2 cellular contexts compared by ENCODE assay signal in the genomic region with DNA sequence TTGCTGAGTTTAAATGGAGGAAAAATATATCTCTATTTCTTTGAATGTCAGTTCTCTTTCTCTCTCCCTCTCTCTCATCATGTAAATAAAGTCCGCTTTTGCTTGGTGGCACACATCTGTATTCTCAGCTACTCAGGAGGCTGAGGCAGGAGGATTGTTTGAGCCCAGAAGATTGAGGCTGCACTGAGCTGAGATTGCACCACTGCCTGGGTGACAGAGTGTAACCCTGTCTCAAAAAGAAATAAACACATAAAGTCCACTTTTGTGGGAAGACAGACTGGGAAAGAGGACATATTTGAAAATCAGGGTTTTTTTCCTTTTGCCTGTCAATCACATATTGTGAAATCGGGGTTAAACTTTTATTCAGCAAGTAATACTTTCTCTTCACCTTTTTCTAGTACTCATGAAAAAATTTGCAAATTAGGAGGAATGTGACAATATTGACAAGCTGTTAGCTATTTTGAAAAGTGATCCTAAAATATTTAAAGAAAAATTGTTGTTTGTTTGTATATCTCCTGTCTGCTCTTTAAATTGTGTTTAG.
TF ChIP-seq lines count a peak whose summit lies in the region.

No MANE protein-coding gene starts in this region.

TF ChIP-seq in GM23338, 12 proteins besides CTCF, POLR2A, EP300 and RAD21 (continued from another document and continues in another):
- TF ChIP-seq, protein P1, sequence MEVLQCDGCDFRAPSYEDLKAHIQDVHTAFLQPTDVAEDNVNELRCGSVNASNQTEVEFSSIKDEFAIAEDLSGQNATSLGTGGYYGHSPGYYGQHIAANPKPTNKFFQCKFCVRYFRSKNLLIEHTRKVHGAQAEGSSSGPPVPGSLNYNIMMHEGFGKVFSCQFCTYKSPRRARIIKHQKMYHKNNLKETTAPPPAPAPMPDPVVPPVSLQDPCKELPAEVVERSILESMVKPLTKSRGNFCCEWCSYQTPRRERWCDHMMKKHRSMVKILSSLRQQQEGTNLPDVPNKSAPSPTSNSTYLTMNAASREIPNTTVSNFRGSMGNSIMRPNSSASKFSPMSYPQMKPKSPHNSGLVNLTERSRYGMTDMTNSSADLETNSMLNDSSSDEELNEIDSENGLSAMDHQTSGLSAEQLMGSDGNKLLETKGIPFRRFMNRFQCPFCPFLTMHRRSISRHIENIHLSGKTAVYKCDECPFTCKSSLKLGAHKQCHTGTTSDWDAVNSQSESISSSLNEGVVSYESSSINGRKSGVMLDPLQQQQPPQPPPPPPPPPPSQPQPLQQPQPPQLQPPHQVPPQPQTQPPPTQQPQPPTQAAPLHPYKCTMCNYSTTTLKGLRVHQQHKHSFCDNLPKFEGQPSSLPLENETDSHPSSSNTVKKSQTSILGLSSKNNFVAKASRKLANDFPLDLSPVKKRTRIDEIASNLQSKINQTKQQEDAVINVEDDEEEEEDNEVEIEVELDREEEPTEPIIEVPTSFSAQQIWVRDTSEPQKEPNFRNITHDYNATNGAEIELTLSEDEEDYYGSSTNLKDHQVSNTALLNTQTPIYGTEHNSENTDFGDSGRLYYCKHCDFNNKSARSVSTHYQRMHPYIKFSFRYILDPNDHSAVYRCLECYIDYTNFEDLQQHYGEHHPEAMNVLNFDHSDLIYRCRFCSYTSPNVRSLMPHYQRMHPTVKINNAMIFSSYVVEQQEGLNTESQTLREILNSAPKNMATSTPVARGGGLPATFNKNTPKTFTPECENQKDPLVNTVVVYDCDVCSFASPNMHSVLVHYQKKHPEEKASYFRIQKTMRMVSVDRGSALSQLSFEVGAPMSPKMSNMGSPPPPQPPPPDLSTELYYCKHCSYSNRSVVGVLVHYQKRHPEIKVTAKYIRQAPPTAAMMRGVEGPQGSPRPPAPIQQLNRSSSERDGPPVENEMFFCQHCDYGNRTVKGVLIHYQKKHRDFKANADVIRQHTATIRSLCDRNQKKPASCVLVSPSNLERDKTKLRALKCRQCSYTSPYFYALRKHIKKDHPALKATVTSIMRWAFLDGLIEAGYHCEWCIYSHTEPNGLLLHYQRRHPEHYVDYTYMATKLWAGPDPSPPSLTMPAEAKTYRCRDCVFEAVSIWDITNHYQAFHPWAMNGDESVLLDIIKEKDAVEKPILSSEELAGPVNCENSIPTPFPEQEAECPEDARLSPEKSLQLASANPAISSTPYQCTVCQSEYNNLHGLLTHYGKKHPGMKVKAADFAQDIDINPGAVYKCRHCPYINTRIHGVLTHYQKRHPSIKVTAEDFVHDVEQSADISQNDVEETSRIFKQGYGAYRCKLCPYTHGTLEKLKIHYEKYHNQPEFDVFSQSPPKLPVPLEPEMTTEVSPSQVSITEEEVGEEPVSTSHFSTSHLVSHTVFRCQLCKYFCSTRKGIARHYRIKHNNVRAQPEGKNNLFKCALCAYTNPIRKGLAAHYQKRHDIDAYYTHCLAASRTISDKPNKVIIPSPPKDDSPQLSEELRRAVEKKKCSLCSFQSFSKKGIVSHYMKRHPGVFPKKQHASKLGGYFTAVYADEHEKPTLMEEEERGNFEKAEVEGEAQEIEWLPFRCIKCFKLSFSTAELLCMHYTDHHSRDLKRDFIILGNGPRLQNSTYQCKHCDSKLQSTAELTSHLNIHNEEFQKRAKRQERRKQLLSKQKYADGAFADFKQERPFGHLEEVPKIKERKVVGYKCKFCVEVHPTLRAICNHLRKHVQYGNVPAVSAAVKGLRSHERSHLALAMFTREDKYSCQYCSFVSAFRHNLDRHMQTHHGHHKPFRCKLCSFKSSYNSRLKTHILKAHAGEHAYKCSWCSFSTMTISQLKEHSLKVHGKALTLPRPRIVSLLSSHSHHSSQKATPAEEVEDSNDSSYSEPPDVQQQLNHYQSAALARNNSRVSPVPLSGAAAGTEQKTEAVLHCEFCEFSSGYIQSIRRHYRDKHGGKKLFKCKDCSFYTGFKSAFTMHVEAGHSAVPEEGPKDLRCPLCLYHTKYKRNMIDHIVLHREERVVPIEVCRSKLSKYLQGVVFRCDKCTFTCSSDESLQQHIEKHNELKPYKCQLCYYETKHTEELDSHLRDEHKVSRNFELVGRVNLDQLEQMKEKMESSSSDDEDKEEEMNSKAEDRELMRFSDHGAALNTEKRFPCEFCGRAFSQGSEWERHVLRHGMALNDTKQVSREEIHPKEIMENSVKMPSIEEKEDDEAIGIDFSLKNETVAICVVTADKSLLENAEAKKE (CRISPR knock-in tag; IDR thresholded peaks at IDR 0.05), result no peak
- no peak for TF ChIP-seq JUNB (IDR thresholded peaks at IDR 0.05; ENCODE audit: unreplicated experiment)
- TF ChIP-seq NANOG (IDR thresholded peaks at IDR 0.05; ENCODE audit: borderline replicate concordance), result no peak
- TF ChIP-seq EZH2 (IDR thresholded peaks at IDR 0.05; ENCODE audit: low read depth, unreplicated experiment), result no peak
- TF ChIP-seq, protein P2, sequence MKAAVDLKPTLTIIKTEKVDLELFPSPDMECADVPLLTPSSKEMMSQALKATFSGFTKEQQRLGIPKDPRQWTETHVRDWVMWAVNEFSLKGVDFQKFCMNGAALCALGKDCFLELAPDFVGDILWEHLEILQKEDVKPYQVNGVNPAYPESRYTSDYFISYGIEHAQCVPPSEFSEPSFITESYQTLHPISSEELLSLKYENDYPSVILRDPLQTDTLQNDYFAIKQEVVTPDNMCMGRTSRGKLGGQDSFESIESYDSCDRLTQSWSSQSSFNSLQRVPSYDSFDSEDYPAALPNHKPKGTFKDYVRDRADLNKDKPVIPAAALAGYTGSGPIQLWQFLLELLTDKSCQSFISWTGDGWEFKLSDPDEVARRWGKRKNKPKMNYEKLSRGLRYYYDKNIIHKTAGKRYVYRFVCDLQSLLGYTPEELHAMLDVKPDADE (IDR thresholded peaks at IDR 0.05), result no peak
- no peak for TF ChIP-seq POLR2AphosphoS5 (IDR thresholded peaks at IDR 0.05; ENCODE audit: low read depth)
- TF ChIP-seq, protein P3, sequence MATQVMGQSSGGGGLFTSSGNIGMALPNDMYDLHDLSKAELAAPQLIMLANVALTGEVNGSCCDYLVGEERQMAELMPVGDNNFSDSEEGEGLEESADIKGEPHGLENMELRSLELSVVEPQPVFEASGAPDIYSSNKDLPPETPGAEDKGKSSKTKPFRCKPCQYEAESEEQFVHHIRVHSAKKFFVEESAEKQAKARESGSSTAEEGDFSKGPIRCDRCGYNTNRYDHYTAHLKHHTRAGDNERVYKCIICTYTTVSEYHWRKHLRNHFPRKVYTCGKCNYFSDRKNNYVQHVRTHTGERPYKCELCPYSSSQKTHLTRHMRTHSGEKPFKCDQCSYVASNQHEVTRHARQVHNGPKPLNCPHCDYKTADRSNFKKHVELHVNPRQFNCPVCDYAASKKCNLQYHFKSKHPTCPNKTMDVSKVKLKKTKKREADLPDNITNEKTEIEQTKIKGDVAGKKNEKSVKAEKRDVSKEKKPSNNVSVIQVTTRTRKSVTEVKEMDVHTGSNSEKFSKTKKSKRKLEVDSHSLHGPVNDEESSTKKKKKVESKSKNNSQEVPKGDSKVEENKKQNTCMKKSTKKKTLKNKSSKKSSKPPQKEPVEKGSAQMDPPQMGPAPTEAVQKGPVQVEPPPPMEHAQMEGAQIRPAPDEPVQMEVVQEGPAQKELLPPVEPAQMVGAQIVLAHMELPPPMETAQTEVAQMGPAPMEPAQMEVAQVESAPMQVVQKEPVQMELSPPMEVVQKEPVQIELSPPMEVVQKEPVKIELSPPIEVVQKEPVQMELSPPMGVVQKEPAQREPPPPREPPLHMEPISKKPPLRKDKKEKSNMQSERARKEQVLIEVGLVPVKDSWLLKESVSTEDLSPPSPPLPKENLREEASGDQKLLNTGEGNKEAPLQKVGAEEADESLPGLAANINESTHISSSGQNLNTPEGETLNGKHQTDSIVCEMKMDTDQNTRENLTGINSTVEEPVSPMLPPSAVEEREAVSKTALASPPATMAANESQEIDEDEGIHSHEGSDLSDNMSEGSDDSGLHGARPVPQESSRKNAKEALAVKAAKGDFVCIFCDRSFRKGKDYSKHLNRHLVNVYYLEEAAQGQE (IDR thresholded peaks at IDR 0.05; ENCODE audit: unreplicated experiment), result no peak
- no peak for TF ChIP-seq ZNF331 (CRISPR knock-in tag; IDR thresholded peaks at IDR 0.05; ENCODE audit: low read depth)
- TF ChIP-seq STAT1 (IDR thresholded peaks at IDR 0.05; ENCODE audit: unreplicated experiment), result no peak

TF ChIP-seq in WTC11, 78 proteins besides CTCF, POLR2A, EP300 and RAD21 (continued from another document):
- TF ChIP-seq, protein P4, sequence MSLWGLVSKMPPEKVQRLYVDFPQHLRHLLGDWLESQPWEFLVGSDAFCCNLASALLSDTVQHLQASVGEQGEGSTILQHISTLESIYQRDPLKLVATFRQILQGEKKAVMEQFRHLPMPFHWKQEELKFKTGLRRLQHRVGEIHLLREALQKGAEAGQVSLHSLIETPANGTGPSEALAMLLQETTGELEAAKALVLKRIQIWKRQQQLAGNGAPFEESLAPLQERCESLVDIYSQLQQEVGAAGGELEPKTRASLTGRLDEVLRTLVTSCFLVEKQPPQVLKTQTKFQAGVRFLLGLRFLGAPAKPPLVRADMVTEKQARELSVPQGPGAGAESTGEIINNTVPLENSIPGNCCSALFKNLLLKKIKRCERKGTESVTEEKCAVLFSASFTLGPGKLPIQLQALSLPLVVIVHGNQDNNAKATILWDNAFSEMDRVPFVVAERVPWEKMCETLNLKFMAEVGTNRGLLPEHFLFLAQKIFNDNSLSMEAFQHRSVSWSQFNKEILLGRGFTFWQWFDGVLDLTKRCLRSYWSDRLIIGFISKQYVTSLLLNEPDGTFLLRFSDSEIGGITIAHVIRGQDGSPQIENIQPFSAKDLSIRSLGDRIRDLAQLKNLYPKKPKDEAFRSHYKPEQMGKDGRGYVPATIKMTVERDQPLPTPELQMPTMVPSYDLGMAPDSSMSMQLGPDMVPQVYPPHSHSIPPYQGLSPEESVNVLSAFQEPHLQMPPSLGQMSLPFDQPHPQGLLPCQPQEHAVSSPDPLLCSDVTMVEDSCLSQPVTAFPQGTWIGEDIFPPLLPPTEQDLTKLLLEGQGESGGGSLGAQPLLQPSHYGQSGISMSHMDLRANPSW (CRISPR knock-in tag; conservative IDR thresholded peaks at IDR 0.05; ENCODE audit: low read depth), result no peak
- TF ChIP-seq JUN (CRISPR knock-in tag; IDR thresholded peaks at IDR 0.05), result no peak
- TF ChIP-seq, protein P5, sequence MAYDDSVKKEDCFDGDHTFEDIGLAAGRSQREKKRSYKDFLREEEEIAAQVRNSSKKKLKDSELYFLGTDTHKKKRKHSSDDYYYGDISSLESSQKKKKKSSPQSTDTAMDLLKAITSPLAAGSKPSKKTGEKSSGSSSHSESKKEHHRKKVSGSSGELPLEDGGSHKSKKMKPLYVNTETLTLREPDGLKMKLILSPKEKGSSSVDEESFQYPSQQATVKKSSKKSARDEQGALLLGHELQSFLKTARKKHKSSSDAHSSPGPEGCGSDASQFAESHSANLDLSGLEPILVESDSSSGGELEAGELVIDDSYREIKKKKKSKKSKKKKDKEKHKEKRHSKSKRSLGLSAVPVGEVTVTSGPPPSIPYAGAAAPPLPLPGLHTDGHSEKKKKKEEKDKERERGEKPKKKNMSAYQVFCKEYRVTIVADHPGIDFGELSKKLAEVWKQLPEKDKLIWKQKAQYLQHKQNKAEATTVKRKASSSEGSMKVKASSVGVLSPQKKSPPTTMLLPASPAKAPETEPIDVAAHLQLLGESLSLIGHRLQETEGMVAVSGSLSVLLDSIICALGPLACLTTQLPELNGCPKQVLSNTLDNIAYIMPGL (CRISPR knock-in tag; IDR thresholded peaks at IDR 0.05), result no peak
- no peak for TF ChIP-seq HMGA2 (CRISPR knock-in tag; IDR thresholded peaks at IDR 0.05)
- no peak for TF ChIP-seq RELA (CRISPR knock-in tag; IDR thresholded peaks at IDR 0.05; ENCODE audit: borderline replicate concordance)
- no peak for TF ChIP-seq JAZF1 (CRISPR knock-in tag; IDR thresholded peaks at IDR 0.05)
- no peak for TF ChIP-seq ZNF416 (CRISPR knock-in tag; IDR thresholded peaks at IDR 0.05)
- no peak for TF ChIP-seq GTF2I (CRISPR knock-in tag; conservative IDR thresholded peaks at IDR 0.05)
- TF ChIP-seq, protein P6, sequence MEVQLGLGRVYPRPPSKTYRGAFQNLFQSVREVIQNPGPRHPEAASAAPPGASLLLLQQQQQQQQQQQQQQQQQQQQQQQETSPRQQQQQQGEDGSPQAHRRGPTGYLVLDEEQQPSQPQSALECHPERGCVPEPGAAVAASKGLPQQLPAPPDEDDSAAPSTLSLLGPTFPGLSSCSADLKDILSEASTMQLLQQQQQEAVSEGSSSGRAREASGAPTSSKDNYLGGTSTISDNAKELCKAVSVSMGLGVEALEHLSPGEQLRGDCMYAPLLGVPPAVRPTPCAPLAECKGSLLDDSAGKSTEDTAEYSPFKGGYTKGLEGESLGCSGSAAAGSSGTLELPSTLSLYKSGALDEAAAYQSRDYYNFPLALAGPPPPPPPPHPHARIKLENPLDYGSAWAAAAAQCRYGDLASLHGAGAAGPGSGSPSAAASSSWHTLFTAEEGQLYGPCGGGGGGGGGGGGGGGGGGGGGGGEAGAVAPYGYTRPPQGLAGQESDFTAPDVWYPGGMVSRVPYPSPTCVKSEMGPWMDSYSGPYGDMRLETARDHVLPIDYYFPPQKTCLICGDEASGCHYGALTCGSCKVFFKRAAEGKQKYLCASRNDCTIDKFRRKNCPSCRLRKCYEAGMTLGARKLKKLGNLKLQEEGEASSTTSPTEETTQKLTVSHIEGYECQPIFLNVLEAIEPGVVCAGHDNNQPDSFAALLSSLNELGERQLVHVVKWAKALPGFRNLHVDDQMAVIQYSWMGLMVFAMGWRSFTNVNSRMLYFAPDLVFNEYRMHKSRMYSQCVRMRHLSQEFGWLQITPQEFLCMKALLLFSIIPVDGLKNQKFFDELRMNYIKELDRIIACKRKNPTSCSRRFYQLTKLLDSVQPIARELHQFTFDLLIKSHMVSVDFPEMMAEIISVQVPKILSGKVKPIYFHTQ (CRISPR knock-in tag; IDR thresholded peaks at IDR 0.05), result no peak
- TF ChIP-seq ZNF232 (CRISPR knock-in tag; IDR thresholded peaks at IDR 0.05), result no peak
- TF ChIP-seq GRHL2 (CRISPR knock-in tag; IDR thresholded peaks at IDR 0.05; ENCODE audit: insufficient replicate concordance, severe bottlenecking), result no peak
- TF ChIP-seq, protein P7, sequence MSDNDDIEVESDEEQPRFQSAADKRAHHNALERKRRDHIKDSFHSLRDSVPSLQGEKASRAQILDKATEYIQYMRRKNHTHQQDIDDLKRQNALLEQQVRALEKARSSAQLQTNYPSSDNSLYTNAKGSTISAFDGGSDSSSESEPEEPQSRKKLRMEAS (CRISPR knock-in tag; IDR thresholded peaks at IDR 0.05), result no peak
- TF ChIP-seq RORB (CRISPR knock-in tag; IDR thresholded peaks at IDR 0.05), result no peak
- no peak for TF ChIP-seq ZBTB21 (CRISPR knock-in tag; IDR thresholded peaks at IDR 0.05; ENCODE audit: borderline replicate concordance)
- no peak for TF ChIP-seq ESRRA (CRISPR knock-in tag; IDR thresholded peaks at IDR 0.05; ENCODE audit: borderline replicate concordance)
